In the genomic region with DNA sequence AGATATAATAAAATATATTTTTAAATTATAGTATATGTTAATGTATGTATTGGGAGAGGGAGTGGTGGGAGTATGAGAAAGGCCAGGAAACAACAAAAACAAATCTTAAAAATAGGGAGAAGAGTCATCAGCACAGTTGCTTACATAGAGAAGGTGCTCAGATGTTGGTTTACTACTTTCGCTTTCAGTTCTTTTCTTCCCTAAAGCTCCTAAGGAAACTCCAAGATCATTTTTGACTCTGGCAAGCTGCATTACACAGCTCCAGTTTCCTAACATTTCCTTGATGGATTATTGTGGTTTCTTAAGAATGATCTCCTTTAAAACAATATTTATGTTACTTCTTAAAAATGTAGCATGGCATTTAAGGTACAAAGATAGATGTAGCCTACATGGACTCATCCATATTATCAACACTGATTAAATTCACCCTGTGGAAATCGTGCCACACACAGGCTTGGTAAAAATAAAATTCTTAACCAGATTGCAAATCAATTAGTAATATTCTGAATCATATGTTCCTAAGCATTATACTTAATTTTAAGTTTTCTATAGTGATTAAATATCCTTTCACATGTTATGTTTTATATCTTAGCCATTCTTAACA, we compare ENCODE assay signal across 11 cellular contexts.
DNase-seq lines count a peak whose midpoint lies in the region; ATAC-seq and TF ChIP-seq lines count a peak whose summit lies in the region.
"Had no signal": no experiment of that assay in that cellular context is flagged by ENCODE, and none has a peak within 500 bp of the region (broad histone marks: within the 10 kb centered on the region; RNA-seq: fewer than 3 reads in every experiment).

No MANE protein-coding gene starts in this region.

- TF ChIP-seq EP300 in SK-N-SH (IDR thresholded peaks at IDR 0.05; ENCODE audit: borderline replicate concordance in 1 of 2, low read depth in 1 of 2, low read length in 1 of 2) = no peak

- H3F3A ChIP-seq in SK-N-SH (replicated peaks; ENCODE audit: insufficient read depth) = no peaks in the 10 kb centered on the region

- H3K27me3 Mint-ChIP-seq in activated naive CD8-positive, alpha-beta T cell treated with anti-CD3 and anti-CD28 coated beads, Interleukin-2, amount 10 ng/mL, durations not matched to agents 7 days and 5 days = peaks cover 2% of the 10 kb centered on the region
- H3K27me3 Mint-ChIP-seq in activated naive CD8-positive, alpha-beta T cell treated with anti-CD3 and anti-CD28 coated beads, Interleukin-2, amount 50 U/mL, for 24 hours = peaks cover 1% of the 10 kb centered on the region
- H3K27me3 Mint-ChIP-seq: B cell; natural killer cell treated with Interleukin-12 subunit alpha and Interleukin-12 subunit beta and Interleukin-15 and Interleukin-18, amount 100 ng/mL, for 72 hours; type B pancreatic cell had no signal

- peaks cover 21% of the 10 kb centered on the region for H3K4me1 Mint-ChIP-seq in activated naive CD8-positive, alpha-beta T cell treated with anti-CD3 and anti-CD28 coated beads, Interleukin-2, amount 10 ng/mL, durations not matched to agents 7 days and 5 days
- peaks cover 19% of the 10 kb centered on the region for H3K4me1 Mint-ChIP-seq in activated naive CD8-positive, alpha-beta T cell treated with anti-CD3 and anti-CD28 coated beads, Interleukin-2, amount 50 U/mL, for 24 hours

- no peaks in the 10 kb centered on the region; a peak in 1 of 4 replicates for H3K4me1 ChIP-seq in SK-N-SH (ENCODE audit: control insufficient read depth in 1 of 2, insufficient read depth in 2 of 2, low read depth in 1 of 2, low read length in 1 of 2)
- H3K4me1 ChIP-seq in subcutaneous abdominal adipose tissue (ENCODE audit: control insufficient read depth in 5 of 5, insufficient read depth in 5 of 5, low read length in 5 of 5) = peaks cover 0 to 5% (median 0%) of the 10 kb centered on the region in 5 donors

- H3K27ac ChIP-seq in SK-N-SH (ENCODE audit: low read depth in 2 of 2, low read length in 1 of 2) = peak overlapping the region in 1 of 2 experiments; percentile 23; a peak in 2 of 4 replicates
- H3K27ac ChIP-seq in subcutaneous abdominal adipose tissue (ENCODE audit: low read depth, low read length) = no peak overlapping the region

- H4K20me1 ChIP-seq in SK-N-SH (ENCODE audit: insufficient read depth) = no peaks in the 10 kb centered on the region

- H3K36me3 ChIP-seq in SK-N-SH (replicated peaks in 1 of 2; ENCODE audit: control insufficient read depth in 1 of 2, insufficient read depth in 2 of 2, low read length in 1 of 2) = no peaks in the 10 kb centered on the region
- H3K36me3 ChIP-seq in subcutaneous abdominal adipose tissue (ENCODE audit: control insufficient read depth in 5 of 5, insufficient read depth in 5 of 5, low read length in 5 of 5) = peaks cover 0 to 2% (median 0%) of the 10 kb centered on the region in 5 donors

- no peaks in the 10 kb centered on the region for H3K79me2 ChIP-seq in SK-N-SH (ENCODE audit: insufficient read depth)

- H3K27ac Mint-ChIP-seq in activated naive CD8-positive, alpha-beta T cell treated with anti-CD3 and anti-CD28 coated beads, Interleukin-2, amount 10 ng/mL, durations not matched to agents 7 days and 5 days = peak overlapping the region; percentile 14
- no peak overlapping the region for H3K27ac Mint-ChIP-seq in activated naive CD8-positive, alpha-beta T cell treated with anti-CD3 and anti-CD28 coated beads, Interleukin-2, amount 50 U/mL, for 24 hours
- H3K27ac Mint-ChIP-seq: B cell; natural killer cell treated with Interleukin-12 subunit alpha and Interleukin-12 subunit beta and Interleukin-15 and Interleukin-18, amount 100 ng/mL, for 72 hours; type B pancreatic cell had no signal

- H3K4me3 Mint-ChIP-seq in activated naive CD8-positive, alpha-beta T cell treated with anti-CD3 and anti-CD28 coated beads, Interleukin-2, amount 10 ng/mL, durations not matched to agents 7 days and 5 days = peak overlapping the region; percentile 34
- H3K4me3 Mint-ChIP-seq in activated naive CD8-positive, alpha-beta T cell treated with anti-CD3 and anti-CD28 coated beads, Interleukin-2, amount 50 U/mL, for 24 hours = no peak overlapping the region
- H3K4me3 Mint-ChIP-seq: B cell; natural killer cell treated with Interleukin-12 subunit alpha and Interleukin-12 subunit beta and Interleukin-15 and Interleukin-18, amount 100 ng/mL, for 72 hours; type B pancreatic cell had no signal

- no peak for DNase-seq in activated naive CD8-positive, alpha-beta T cell treated with anti-CD3 and anti-CD28 coated beads, Interleukin-2, amount 10 ng/mL, durations not matched to agents 7 days and 5 days
- DNase-seq in activated naive CD8-positive, alpha-beta T cell treated with anti-CD3 and anti-CD28 coated beads, Interleukin-2, amount 50 U/mL, for 24 hours = no peak
- DNase-seq in SK-N-SH = no peak
- DNase-seq in fibroblast of villous mesenchyme (ENCODE audit: low read depth) = peak; percentile 77
- DNase-seq in G401 (ENCODE audit: low spot score) = no peak
- DNase-seq in SIG-M5 (lab: John Stamatoyannopoulos, UW) = no peak
- DNase-seq in retina = no peak

- H3K27me3 ChIP-seq in SK-N-SH (ENCODE audit: insufficient read depth) = no peaks in the 10 kb centered on the region
- H3K27me3 ChIP-seq in subcutaneous abdominal adipose tissue (ENCODE audit: control insufficient read depth in 5 of 5, insufficient read depth in 4 of 5, low read length in 5 of 5) = no peaks in the 10 kb centered on the region

- H3K9me3 ChIP-seq in SK-N-SH = no peaks in the 10 kb centered on the region
- peaks cover 0 to 2% (median 0%) of the 10 kb centered on the region in 5 donors for H3K9me3 ChIP-seq in subcutaneous abdominal adipose tissue (ENCODE audit: control insufficient read depth in 5 of 5, low read length in 5 of 5)

- peaks cover 26% of the 10 kb centered on the region for H3K36me3 Mint-ChIP-seq in activated naive CD8-positive, alpha-beta T cell treated with anti-CD3 and anti-CD28 coated beads, Interleukin-2, amount 10 ng/mL, durations not matched to agents 7 days and 5 days
- no peaks in the 10 kb centered on the region for H3K36me3 Mint-ChIP-seq in activated naive CD8-positive, alpha-beta T cell treated with anti-CD3 and anti-CD28 coated beads, Interleukin-2, amount 50 U/mL, for 24 hours (ENCODE audit: low read depth)
- H3K36me3 Mint-ChIP-seq: natural killer cell treated with Interleukin-12 subunit alpha and Interleukin-12 subunit beta and Interleukin-15 and Interleukin-18, amount 100 ng/mL, for 72 hours; type B pancreatic cell had no signal

- peak overlapping the region; percentile 58 for H2AFZ ChIP-seq in SK-N-SH (ENCODE audit: low read depth)

- WGBS in SK-N-SH (ENCODE audit: low lambda C conversion rate) = 77% methylated on average over 2 of the region's 2 CpGs

- in situ Hi-C loops in G401 (cut with HindIII; ENCODE audit: low sequenced_read_pairs) = no loop called here

- POLR2A ChIA-PET in activated naive CD8-positive, alpha-beta T cell treated with anti-CD3 and anti-CD28 coated beads, Interleukin-2, amount 10 ng/mL, durations not matched to agents 7 days and 5 days (lab: Charles Lee) = no interaction called here
- POLR2A ChIA-PET in SK-N-SH (lab: Yijun Ruan, JAX) = no interaction called here

- no peaks in the 10 kb centered on the region for H3K9me2 ChIP-seq in SK-N-SH

- no peak overlapping the region for H3K9ac ChIP-seq in SK-N-SH
- peak overlapping the region in 2 of 5 donors; percentile 25 to 44 for H3K9ac ChIP-seq in subcutaneous abdominal adipose tissue (ENCODE audit: low read length in 5 of 5)

- H3K4me2 ChIP-seq in SK-N-SH = peak overlapping the region; percentile 66

- CTCF ChIA-PET in SK-N-SH (lab: Yijun Ruan, JAX) = interaction anchor here (0.9 kb wide), 1 partner anchor 25 kb away, joined by 3 read pairs; no protein-coding TSS in a partner anchor

- TF ChIP-seq CTCF in SK-N-SH (IDR thresholded peaks at IDR 0.05) (no peak), fibroblast of villous mesenchyme (IDR thresholded peaks at IDR 0.05; ENCODE audit: insufficient read depth, low read depth, low read length) (no peak)

- no peak overlapping the region; a peak in 1 of 4 replicates for H3K4me3 ChIP-seq in SK-N-SH (ENCODE audit: low read depth in 2 of 2, low read length in 1 of 2)
- peak overlapping the region; percentile 24 for H3K4me3 ChIP-seq in fibroblast of villous mesenchyme (ENCODE audit: low read depth, low read length)
- peak overlapping the region in 3 of 5 donors; percentile 14 to 61 (median 29) for H3K4me3 ChIP-seq in subcutaneous abdominal adipose tissue (ENCODE audit: low read depth in 1 of 5, low read length in 5 of 5)

- peaks cover 12% of the 10 kb centered on the region for H3K9me3 Mint-ChIP-seq in activated naive CD8-positive, alpha-beta T cell treated with anti-CD3 and anti-CD28 coated beads, Interleukin-2, amount 10 ng/mL, durations not matched to agents 7 days and 5 days
- H3K9me3 Mint-ChIP-seq in activated naive CD8-positive, alpha-beta T cell treated with anti-CD3 and anti-CD28 coated beads, Interleukin-2, amount 50 U/mL, for 24 hours = peaks cover 8% of the 10 kb centered on the region
- H3K9me3 Mint-ChIP-seq: natural killer cell treated with Interleukin-12 subunit alpha and Interleukin-12 subunit beta and Interleukin-15 and Interleukin-18, amount 100 ng/mL, for 72 hours; type B pancreatic cell had no signal

- ATAC-seq in activated naive CD8-positive, alpha-beta T cell treated with anti-CD3 and anti-CD28 coated beads, Interleukin-2, amount 10 ng/mL, durations not matched to agents 7 days and 5 days (ENCODE audit: low read depth) = peak; percentile 32
- ATAC-seq in activated naive CD8-positive, alpha-beta T cell treated with anti-CD3 and anti-CD28 coated beads, Interleukin-2, amount 50 U/mL, for 24 hours = no peak
- ATAC-seq: natural killer cell treated with Interleukin-12 subunit alpha and Interleukin-12 subunit beta and Interleukin-15 and Interleukin-18, amount 100 ng/mL, for 72 hours had no signal

- no peak for TF ChIP-seq RAD21 in SK-N-SH (IDR thresholded peaks at IDR 0.05; ENCODE audit: low read length)

TF ChIP-seq in SK-N-SH, 30 proteins besides CTCF, POLR2A, EP300 and RAD21 (continues in another document):
- TF ChIP-seq EZH2phosphoT487 (IDR thresholded peaks at IDR 0.05; ENCODE audit: borderline replicate concordance, low read depth) = no peak
- no peak for TF ChIP-seq MEF2A (IDR thresholded peaks at IDR 0.05; ENCODE audit: borderline replicate concordance, low read depth)
- TF ChIP-seq FOSL2 (IDR thresholded peaks at IDR 0.05; ENCODE audit: borderline replicate concordance, low read depth) = no peak
- TF ChIP-seq TAF1 (IDR thresholded peaks at IDR 0.05; ENCODE audit: borderline replicate concordance, low read depth, low read length) = no peak

Comparison
In these comparisons a context has a peak if more than half of its experiments do, and no peak if none do; other contexts are left out.
1. H3K4me3 ChIP-seq: peak in fibroblast of villous mesenchyme (single experiment) and subcutaneous abdominal adipose tissue (3 of 5); none in SK-N-SH (0 of 2).